ENCODE assay signal across 23 cellular contexts in genomic region chr2:17781482-17781881, GRCh38. TPM values are rescaled to one million over a fixed set of nuclear protein-coding genes. Genes with fewer than 3 reads are reported as not detected.
A peak's percentile ranks its signal among the peaks of the same experiment; 100 is the strongest.
DNase-seq lines count a peak whose midpoint lies in the region; FAIRE-seq and TF ChIP-seq lines count a peak whose summit lies in the region.
"Had no signal": no experiment of that assay in that cellular context is flagged by ENCODE, and none has a peak within 500 bp of the region (broad histone marks: within the 10 kb centered on the region; RNA-seq: fewer than 3 reads in every experiment).

No MANE protein-coding gene starts in this region.

- H3K9ac ChIP-seq in mammary epithelial cell (ENCODE audit: insufficient read depth, low read length) = no peak overlapping the region
- H3K9ac ChIP-seq: BLaER1 treated with 17β-estradiol and CSF1 and Interleukin-3, amounts not matched to agents 10 nM and 100 nM had no signal

- no peak overlapping the region for H3K27ac ChIP-seq in mammary epithelial cell (ENCODE audit: insufficient read depth, low read depth, low read length)
- no peak overlapping the region for H3K27ac ChIP-seq in breast epithelium
- H3K27ac ChIP-seq: 22Rv1; BLaER1 treated with 17β-estradiol and CSF1 and Interleukin-3, amounts not matched to agents 10 nM and 100 nM had no signal

- dilution Hi-C loops in mammary epithelial cell (cut with HindIII; ENCODE audit: low sequenced_read_pairs) = no loop called here

- H3K4me3 Mint-ChIP-seq in HFFc6 = no peak overlapping the region
- H3K4me3 Mint-ChIP-seq: CD14-positive monocyte; CD4-positive, alpha-beta T cell; CD8-positive, alpha-beta memory T cell; GM23338; H9 had no signal

- no peaks in the 10 kb centered on the region for H3K27me3 Mint-ChIP-seq in HFFc6 (ENCODE audit: insufficient read depth)
- H3K27me3 Mint-ChIP-seq: CD4-positive, alpha-beta T cell; CD8-positive, alpha-beta memory T cell had no signal

- TF ChIP-seq CTCF in mammary epithelial cell (conservative IDR thresholded peaks at IDR 0.05 in 1 of 2, IDR thresholded peaks at IDR 0.05 in 1 of 2; ENCODE audit: extremely low read depth in 1 of 2, insufficient read depth in 1 of 2, low read depth in 1 of 2, low read length in 2 of 2) (no peak), breast epithelium (IDR thresholded peaks at IDR 0.05) (no peak), D721Med (IDR thresholded peaks at IDR 0.05; ENCODE audit: insufficient read depth, missing control alignments) (no peak), HFFc6 (IDR thresholded peaks at IDR 0.05) (no peak)

- no peak overlapping the region for H3K4me2 ChIP-seq in mammary epithelial cell (ENCODE audit: insufficient read depth, low read depth, low read length)
- H3K4me2 ChIP-seq: BLaER1 treated with 17β-estradiol and CSF1 and Interleukin-3, amounts not matched to agents 10 nM and 100 nM; GM23338 had no signal

- H3K27ac Mint-ChIP-seq in HFFc6 = no peak overlapping the region
- H3K27ac Mint-ChIP-seq: CD14-positive monocyte; CD4-positive, alpha-beta T cell; CD8-positive, alpha-beta memory T cell; GM23338; H9 had no signal

- H3K79me2 ChIP-seq in mammary epithelial cell (ENCODE audit: insufficient read depth, low read length) = no peaks in the 10 kb centered on the region

- WGBS in mammary epithelial cell (ENCODE audit: low coverage, missing lambda C conversion rate) = 100% methylated on average over 1 of the region's 1 CpG

- CTCF ChIA-PET in mammary epithelial cell (lab: Charles Lee; ENCODE audit: low non-redundant PET) = no interaction called here

- H4K20me1 ChIP-seq in mammary epithelial cell (ENCODE audit: insufficient read depth, low read length) = no peaks in the 10 kb centered on the region
- H4K20me1 ChIP-seq: BLaER1 treated with 17β-estradiol and CSF1 and Interleukin-3, amounts not matched to agents 10 nM and 100 nM had no signal

- peak; percentile 21 for FAIRE-seq in D721Med (lab: Jason Lieb, UNC)
- FAIRE-seq: G401.6, GM12892 had no signal

- H2AFZ ChIP-seq in mammary epithelial cell (ENCODE audit: low read depth, low read length) = no peak overlapping the region
- H2AFZ ChIP-seq: GM23338 had no signal

- no peak for TF ChIP-seq POLR2A in breast epithelium (IDR thresholded peaks at IDR 0.05)

- no peaks in the 10 kb centered on the region for H3K9me3 ChIP-seq in mammary epithelial cell (replicated peaks; ENCODE audit: insufficient read depth, low read length)
- no peaks in the 10 kb centered on the region for H3K9me3 ChIP-seq in breast epithelium
- H3K9me3 ChIP-seq: BE2C had no signal

- H3K4me1 ChIP-seq in mammary epithelial cell (ENCODE audit: insufficient read depth, low read length) (no peaks in the 10 kb centered on the region), breast epithelium (no peaks in the 10 kb centered on the region)
- H3K4me1 ChIP-seq: BE2C; BLaER1 treated with 17β-estradiol and CSF1 and Interleukin-3, amounts not matched to agents 10 nM and 100 nM had no signal

- no peaks in the 10 kb centered on the region for H3K4me1 Mint-ChIP-seq in HFFc6 (ENCODE audit: low read depth)
- H3K4me1 Mint-ChIP-seq: CD14-positive monocyte; CD8-positive, alpha-beta memory T cell had no signal

- H3K4me3 ChIP-seq in mammary epithelial cell (replicated peaks in 1 of 3; ENCODE audit: insufficient read depth in 1 of 3, low read depth in 2 of 3, low read length in 3 of 3) (no peak overlapping the region), breast epithelium (no peak overlapping the region)
- H3K4me3 ChIP-seq: BLaER1 treated with 17β-estradiol and CSF1 and Interleukin-3, amounts not matched to agents 10 nM and 100 nM; GM23338 had no signal

- DNase-seq in mammary epithelial cell (no peak), breast epithelium (ENCODE audit: low spot score in 2 of 2) (no peak), D721Med (ENCODE audit: insufficient read length, low spot score) (no peak), foreskin melanocyte (peak; percentile 86), HFFc6 (no peak), superior temporal gyrus (ENCODE audit: extremely low spot score) (no peak)
- DNase-seq: ACHN; AML-193; BE2C; Calu3; CD4-positive, alpha-beta T cell; CD8-positive, alpha-beta memory T cell; COR-L47; DMS153; DND-41; H9 had no signal

- intact Hi-C loops in mammary epithelial cell (cut with micrococcal nuclease) (no loop called here), breast epithelium (cut with DNase I; ENCODE audit: low total_unique reads) (loop anchor here (5.0 kb wide), 1 partner anchor 584 kb away; no protein-coding TSS in a partner anchor)

- BruUV-seq in mammary epithelial cell (replicated peaks; lab: Mats Ljungman, UMichigan) = TSS peak; percentile 11

- no peaks in the 10 kb centered on the region for H3K27me3 ChIP-seq in mammary epithelial cell (ENCODE audit: insufficient read depth, low read length)
- H3K27me3 ChIP-seq in breast epithelium = no peaks in the 10 kb centered on the region
- H3K27me3 ChIP-seq: BE2C; BLaER1 treated with 17β-estradiol and CSF1 and Interleukin-3, amounts not matched to agents 10 nM and 100 nM had no signal

- H3K36me3 ChIP-seq in mammary epithelial cell (ENCODE audit: insufficient read depth, low read length) = peaks cover 15% of the 10 kb centered on the region
- H3K36me3 ChIP-seq in breast epithelium = no peaks in the 10 kb centered on the region

- in situ Hi-C loops in mammary epithelial cell (cut with MboI; ENCODE audit: low sequenced_read_pairs in 2 of 2) = no loop called here

- H3K36me3 Mint-ChIP-seq in HFFc6 (ENCODE audit: low read depth) = peaks cover 26% of the 10 kb centered on the region

- no peaks in the 10 kb centered on the region for H3K9me3 Mint-ChIP-seq in HFFc6
- H3K9me3 Mint-ChIP-seq: CD14-positive monocyte; CD4-positive, alpha-beta T cell; CD8-positive, alpha-beta memory T cell; GM23338; H9 had no signal

RNA-seq across cellular contexts. Expression of gene GEN1, which starts 27.5 kb away (rescaled TPM):
- total RNA-seq in mammary epithelial cell (10 to 100 TPM; 10.0 to 27.3 TPM), breast epithelium (10 to 100 TPM in 1 of 3 donors, 1 to 10 TPM in 2; 3.6 to 12.7 (median 6.7) TPM)
- polyA plus RNA-seq in mammary epithelial cell = 7.4 TPM
- 23.6 TPM for polyA minus RNA-seq in mammary epithelial cell
- total RNA-seq in HFFc6 (2021; fragmentation: NEBNext Ultra II Directional; extraction: Animal tissue kit (Norgen Biotek cat#: 25700)) = 10 to 100 TPM in 5 of 6 experiments, 1 to 10 TPM in 1; 9.8 to 16.5 (median 13.1) TPM

RNA-seq across cellular contexts. Expression of gene SMC6, which starts 27.9 kb away (rescaled TPM):
- 10 to 100 TPM; 23.0 to 32.8 TPM for total RNA-seq in mammary epithelial cell
- polyA plus RNA-seq in mammary epithelial cell = 10.3 TPM
- polyA minus RNA-seq in mammary epithelial cell = 12.0 TPM
- total RNA-seq in breast epithelium = 10 to 100 TPM; 17.0 to 23.4 (median 18.7) TPM
- total RNA-seq in HFFc6 (2021; fragmentation: NEBNext Ultra II Directional; extraction: Animal tissue kit (Norgen Biotek cat#: 25700)) = 10 to 100 TPM; 13.4 to 17.6 (median 16.6) TPM

RNA-seq across cellular contexts. Expression of gene MSGN1, which starts 34.8 kb away (rescaled TPM):
- not detected for total RNA-seq in mammary epithelial cell
- polyA plus RNA-seq in mammary epithelial cell = not detected
- polyA minus RNA-seq in mammary epithelial cell = not detected
- not detected for total RNA-seq in breast epithelium
- total RNA-seq in HFFc6 (2021; fragmentation: NEBNext Ultra II Directional; extraction: Animal tissue kit (Norgen Biotek cat#: 25700)) = not detected
- total RNA-seq: Calu3; CD4-positive, alpha-beta T cell; CD8-positive, alpha-beta memory T cell; GM23338; H4; H9 had no signal
- polyA plus RNA-seq: CD14-positive monocyte; CD8-positive, alpha-beta memory T cell; GM23338 had no signal
